ENCODE assay signal across 14 cellular contexts in the genomic region with DNA sequence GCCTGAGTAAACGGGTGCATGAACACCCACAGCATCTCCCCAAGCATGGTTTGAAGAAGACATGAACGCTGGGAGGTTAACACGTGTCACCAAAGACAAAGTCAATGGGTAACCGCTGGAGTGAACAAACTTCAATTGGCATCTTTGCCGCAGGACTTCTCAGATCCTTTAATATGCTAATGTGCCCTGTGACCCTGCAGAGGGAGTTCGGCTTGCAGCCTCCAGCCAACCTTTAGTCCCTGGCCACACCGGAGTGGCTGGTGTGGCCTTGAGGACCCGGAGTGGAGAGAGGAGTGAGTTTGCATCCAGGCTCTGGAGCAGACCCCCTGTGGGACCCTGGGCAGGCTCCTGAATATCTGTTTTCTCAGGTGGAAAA. TPM values are rescaled to one million over a fixed set of nuclear protein-coding genes. Genes with fewer than 3 reads are reported as not detected.
DNase-seq lines count a peak whose midpoint lies in the region; ATAC-seq, FAIRE-seq and TF ChIP-seq lines count a peak whose summit lies in the region.
"Had no signal": no experiment of that assay in that cellular context is flagged by ENCODE, and none has a peak within 500 bp of the region (broad histone marks: within the 10 kb centered on the region; RNA-seq: fewer than 3 reads in every experiment).

No MANE protein-coding gene starts in this region.

- no peak overlapping the region for H2BK20ac ChIP-seq in H1 (ENCODE audit: low read length)

- H3K56ac ChIP-seq in H1 (replicated peaks; ENCODE audit: insufficient read length, low read depth, low read length) = no peak overlapping the region

- H3K79me1 ChIP-seq in H1 (ENCODE audit: low read depth, low read length) = peaks cover 5% of the 10 kb centered on the region; the same call in 1 of the 2 replicates

- no peak overlapping the region for H2BK5ac ChIP-seq in H1 (ENCODE audit: low read depth, low read length)

- H3K23me2 ChIP-seq in H1 (ENCODE audit: low read depth, low read length) = no peaks in the 10 kb centered on the region

- H2AFZ ChIP-seq in DND-41 (ENCODE audit: low read depth, low read length) (no peak overlapping the region), H1 (ENCODE audit: low read length) (no peak overlapping the region)

- no peak for ATAC-seq in DND-41 (ENCODE audit: insufficient read depth, low read depth)
- ATAC-seq in Panc1 = no peak
- ATAC-seq: GM12878 had no signal

- TF ChIP-seq CTCF in DND-41 (IDR thresholded peaks at IDR 0.05; ENCODE audit: borderline replicate concordance, extremely low read depth, low read length, poor library complexity, severe bottlenecking) = no peak
- TF ChIP-seq CTCF in Panc1 (IDR thresholded peaks at IDR 0.05) = no peak
- no peak for TF ChIP-seq CTCF in H1 (IDR thresholded peaks at IDR 0.05; ENCODE audit: control extremely low read depth in 1 of 3, insufficient read depth in 1 of 3, low read depth in 1 of 3, low read length in 3 of 3)

- FAIRE-seq in H1 (lab: Jason Lieb, UNC) = peak; percentile 81
- FAIRE-seq: GM12878, GM18507 had no signal

- no peak overlapping the region for H2BK120ac ChIP-seq in H1 (replicated peaks; ENCODE audit: low read depth, low read length)

- WGBS in H1 (ENCODE audit: extremely low coverage in 1 of 2, insufficient coverage in 1 of 2, insufficient read length in 1 of 2, insufficient replicate concordance in 2 of 2, low coverage in 1 of 2, low lambda C conversion rate in 2 of 2, missing lambda C conversion rate in 1 of 2), 2 experiments = 22% methylated on average over 8 of the region's 8 CpGs; no CpG with 5 or more reads in 1 of the 2 experiments

- in situ Hi-C loops in Panc1 (cut with HindIII; ENCODE audit: low pct_unique_long_range_greater_than_20kb, low sequenced_read_pairs) = no loop called here

- no peak overlapping the region for H3K14ac ChIP-seq in H1 (ENCODE audit: insufficient read length)

- no TSS peak for BruUV-seq in Panc1 (replicated peaks; lab: Mats Ljungman, UMichigan)

- no peak overlapping the region for H3K18ac ChIP-seq in H1 (ENCODE audit: extremely low read depth, low read length)

- H4K8ac ChIP-seq in H1 (ENCODE audit: extremely low read depth, insufficient read depth, low read length) = no peak overlapping the region

- CTCF ChIA-PET in Panc1 (lab: Charles Lee) = no interaction called here
- CTCF ChIA-PET in H1 (lab: Charles Lee; ENCODE audit: partially characterized antibody) = interaction anchor here (0.8 to 9.3 kb wide), 7 partner anchors 29 to 91 kb away, joined by 3 to 126 read pairs (median 4); no protein-coding TSS in a partner anchor

- no peak for TF ChIP-seq POLR2A in H1 (IDR thresholded peaks at IDR 0.05; ENCODE audit: control extremely low read depth in 1 of 2, low read depth in 2 of 2, low read length in 2 of 2)

- H3K4me1 ChIP-seq in DND-41 (ENCODE audit: insufficient read depth, low read length) (peaks cover 24% of the 10 kb centered on the region), Panc1 (ENCODE audit: control insufficient read depth, insufficient read depth, low read length) (peaks cover 71% of the 10 kb centered on the region), H1 (replicated peaks in 1 of 4; ENCODE audit: control insufficient read depth in 3 of 4, insufficient read depth in 4 of 4, low read length in 3 of 4) (peaks cover 0 to 8% (median 5%) of the 10 kb centered on the region in 4 experiments; a peak in 6 of 7 replicates)

- TF ChIP-seq EP300 in H1 (IDR thresholded peaks at IDR 0.05; ENCODE audit: borderline replicate concordance in 1 of 2, low read depth in 2 of 2, low read length in 2 of 2) = no peak

- no peaks in the 10 kb centered on the region for H3K79me2 ChIP-seq in DND-41 (ENCODE audit: insufficient read depth, low read length)
- H3K79me2 ChIP-seq in H1 (ENCODE audit: control insufficient read depth in 1 of 2, insufficient read depth in 2 of 2, low read length in 2 of 2) = no peaks in the 10 kb centered on the region

- H2BK12ac ChIP-seq in H1 (ENCODE audit: low read depth, low read length) = no peak overlapping the region

- no peak for TF ChIP-seq RAD21 in H1 (IDR thresholded peaks at IDR 0.05 in 1 of 2, conservative IDR thresholded peaks at IDR 0.05 in 1 of 2; ENCODE audit: low read depth in 2 of 2, low read length in 2 of 2)

- H2BK15ac ChIP-seq in H1 (ENCODE audit: low read length) = no peak overlapping the region; the same call in 1 of the 2 replicates

- no peak overlapping the region for H4K91ac ChIP-seq in H1 (replicated peaks; ENCODE audit: insufficient read length, low read length)

- H3K36me3 ChIP-seq in DND-41 (ENCODE audit: insufficient read depth, low read length) (no peaks in the 10 kb centered on the region), Panc1 (ENCODE audit: control insufficient read depth, insufficient read depth, low read length) (no peaks in the 10 kb centered on the region), H1 (ENCODE audit: control insufficient read depth in 2 of 4, insufficient read depth in 4 of 4, low read length in 3 of 4) (no peaks in the 10 kb centered on the region)
- H3K36me3 ChIP-seq: MG63 had no signal

- no peak overlapping the region for H4K5ac ChIP-seq in H1 (ENCODE audit: insufficient read length, low read depth, low read length)

- H4K20me1 ChIP-seq in DND-41 (ENCODE audit: insufficient read depth, low read length) (peaks cover 8% of the 10 kb centered on the region), H1 (replicated peaks in 1 of 2; ENCODE audit: control insufficient read depth in 1 of 2, insufficient read depth in 2 of 2, low read length in 2 of 2) (peaks cover 16 to 36% of the 10 kb centered on the region in 2 experiments)

- no peak overlapping the region for H3K9ac ChIP-seq in DND-41 (ENCODE audit: low read depth, low read length)
- H3K9ac ChIP-seq in H1 (replicated peaks in 1 of 4; ENCODE audit: extremely low read depth in 1 of 4, low read depth in 3 of 4, low read length in 3 of 4) = no peak overlapping the region
- H3K9ac ChIP-seq: KMS-11 had no signal

- H3K27me3 ChIP-seq in DND-41 (ENCODE audit: insufficient read depth, low read length, poor library complexity) = no peaks in the 10 kb centered on the region
- no peaks in the 10 kb centered on the region for H3K27me3 ChIP-seq in Panc1 (ENCODE audit: control insufficient read depth, insufficient read depth, low read length)
- peaks cover 2 to 56% (median 38%) of the 10 kb centered on the region in 4 experiments for H3K27me3 ChIP-seq in H1 (replicated peaks in 1 of 4; ENCODE audit: control insufficient read depth in 3 of 4, extremely low read depth in 1 of 4, insufficient read depth in 3 of 4, low read length in 3 of 4)
- H3K27me3 ChIP-seq: MG63 had no signal

- no peak overlapping the region for H3K4me2 ChIP-seq in DND-41 (ENCODE audit: insufficient read depth, low read length)
- no peak overlapping the region for H3K4me2 ChIP-seq in H1 (ENCODE audit: insufficient read depth in 1 of 2, low read depth in 2 of 2, low read length in 2 of 2)
- H3K4me2 ChIP-seq: KMS-11 had no signal

- no peak overlapping the region for H3K23ac ChIP-seq in H1 (ENCODE audit: insufficient read length)

- no peak for DNase-seq in DND-41
- no peak for DNase-seq in Panc1 (ENCODE audit: low read depth, low spot score)
- no peak for DNase-seq in H1 (ENCODE audit: low read depth in 1 of 2, low spot score in 2 of 2)
- no peak for DNase-seq in GM19240 (ENCODE audit: insufficient read length, low spot score)
- DNase-seq in OCI-M1 (lab: John Stamatoyannopoulos, UW) = no peak
- no peak for DNase-seq in AG08396 (ENCODE audit: low spot score)
- DNase-seq: HFFc6, MG63, NCI-H2171 had no signal

- intact Hi-C loops in Panc1 (cut with micrococcal nuclease; ENCODE audit: unreplicated experiment) = no loop called here

- H3K4me3 ChIP-seq in DND-41 (ENCODE audit: low read depth in 1 of 2, low read length in 2 of 2) (no peak overlapping the region), Panc1 (ENCODE audit: low read depth in 2 of 2, low read length in 2 of 2) (no peak overlapping the region), H1 (ENCODE audit: extremely low read depth in 1 of 4, insufficient read depth in 2 of 4, low read depth in 3 of 4, low read length in 4 of 4) (no peak overlapping the region)
- H3K4me3 ChIP-seq: GM12878, MG63 had no signal

- no peak overlapping the region for H2AK5ac ChIP-seq in H1 (ENCODE audit: low read depth, low read length)

- POLR2A ChIA-PET in Panc1 (lab: Charles Lee) (no interaction called here), H1 (lab: Charles Lee; ENCODE audit: partially characterized antibody) (no interaction called here)

- no peaks in the 10 kb centered on the region for H3K9me3 ChIP-seq in DND-41 (ENCODE audit: insufficient read depth, low read length, severe bottlenecking)
- no peaks in the 10 kb centered on the region for H3K9me3 ChIP-seq in Panc1 (ENCODE audit: control insufficient read depth, insufficient read depth, low read depth, low read length)
- no peaks in the 10 kb centered on the region for H3K9me3 ChIP-seq in H1 (ENCODE audit: insufficient read depth in 2 of 2, low read depth in 1 of 2, low read length in 1 of 2)
- H3K9me3 ChIP-seq: MG63 had no signal

- H3K27ac ChIP-seq in DND-41 (ENCODE audit: low read length) (peak overlapping the region; percentile 31; the same call in 1 of the 2 replicates), Panc1 (ENCODE audit: low read length) (peak overlapping the region; percentile 89; the same call in 1 of the 2 replicates), H1 (ENCODE audit: low read depth, low read length) (no peak overlapping the region), temporal lobe (ENCODE audit: low read depth, low read length) (peak overlapping the region; percentile 96)
- H3K27ac ChIP-seq: HL-60, KMS-11 had no signal

- H3K4ac ChIP-seq in H1 (replicated peaks; ENCODE audit: insufficient read length, low read depth, low read length) = no peak overlapping the region

TF ChIP-seq in H1, 55 proteins besides CTCF, POLR2A, EP300 and RAD21:
- TF ChIP-seq SRF (IDR thresholded peaks at IDR 0.05; ENCODE audit: low read depth, low read length) (no peak), CBX8 (IDR thresholded peaks at IDR 0.05; ENCODE audit: borderline replicate concordance, low read depth, low read length) (no peak), BCL11A (IDR thresholded peaks at IDR 0.05; ENCODE audit: low read depth in 2 of 2, low read length in 2 of 2) (no peak), YY1 (IDR thresholded peaks at IDR 0.05; ENCODE audit: low read depth, low read length) (no peak), NANOG (IDR thresholded peaks at IDR 0.05; ENCODE audit: insufficient read depth, low read depth, low read length, poor library complexity, severe bottlenecking) (no peak)

RNA-seq across cellular contexts. Expression of a gene that starts 57.0 kb away (rescaled TPM):
- total RNA-seq in Panc1 (2021; ENCODE audit: unreplicated experiment) (0.51 TPM), temporal lobe (7.6 TPM)
- 1.9 TPM for polyA plus RNA-seq in Panc1 (2012; ENCODE audit: insufficient read length)
- 0.28 and 0.42 TPM in 2 replicates for total RNA-seq in H1 (2021; fragmentation: NEBNext Ultra II Directional; extraction: Animal tissue kit (Norgen Biotek cat#: 25700))
- polyA plus RNA-seq in H1 (2011; rRNA removed) = 0.14 and 0.20 TPM in 2 replicates
- polyA plus RNA-seq in H1 (2011; cell fraction: cytosol; rRNA removed) = 0.10 TPM
- polyA plus RNA-seq in H1 (2011; cell fraction: nucleus; rRNA removed) = 0.19 TPM
- 0.30 to 0.89 TPM (median 0.74 TPM) in 4 replicates for polyA plus RNA-seq in H1 (2012, experiment 1 of 2)
- polyA plus RNA-seq in H1 (2012, experiment 2 of 2) = 0.17 TPM
- polyA plus RNA-seq in H1 (2013, experiment 1 of 2) = 0.61 TPM
- 0.59 TPM for polyA plus RNA-seq in H1 (2013, experiment 2 of 2)
- polyA minus RNA-seq in H1 (2011; rRNA and poly(A)+ RNA removed) = 0.16 and 0.20 TPM in 2 replicates
- 0.29 TPM for polyA minus RNA-seq in H1 (2011; cell fraction: cytosol; rRNA and poly(A)+ RNA removed)
- polyA minus RNA-seq in H1 (2011; cell fraction: nucleus; rRNA and poly(A)+ RNA removed) = not detected
- total RNA-seq: GM12878 had no signal
